ENCODE assay signal across 16 cellular contexts in the genomic region with DNA sequence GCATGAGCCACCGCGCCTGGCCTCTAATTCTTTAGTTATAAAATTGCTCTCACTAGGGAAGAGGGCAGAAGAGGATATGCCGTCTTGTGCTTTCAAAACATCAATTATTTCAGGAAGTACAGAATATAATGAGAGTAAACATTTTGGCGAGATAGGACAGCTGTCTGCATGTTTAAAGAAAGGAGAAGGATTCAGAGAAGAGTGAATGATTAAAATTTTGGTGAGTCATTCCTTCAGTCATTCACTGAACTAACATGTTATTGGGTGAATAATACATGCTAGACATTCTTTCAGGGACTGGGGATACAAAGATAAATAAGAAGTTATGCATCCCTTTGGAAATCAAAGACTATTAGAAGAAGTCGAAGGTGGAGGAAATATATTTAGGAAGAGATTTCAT.
"Had no signal": no experiment of that assay in that cellular context is flagged by ENCODE, and none has a peak within 500 bp of the region (broad histone marks: within the 10 kb centered on the region; RNA-seq: fewer than 3 reads in every experiment).

No MANE protein-coding gene starts in this region.

- ATAC-seq: sciatic nerve, WTC11 had no signal

- H3K27me3 Mint-ChIP-seq: activated CD4-positive, alpha-beta T cell treated with anti-CD3 and anti-CD28 coated beads, Interleukin-2, amount 10 ng/mL, durations not matched to agents 7 days and 5 days had no signal

- H3K4me1 Mint-ChIP-seq: activated CD4-positive, alpha-beta T cell treated with anti-CD3 and anti-CD28 coated beads, Interleukin-2, amount 10 ng/mL, durations not matched to agents 7 days and 5 days; nephron had no signal

- H3K4me1 ChIP-seq: breast epithelium, esophagus muscularis mucosa, transverse colon had no signal

- H3K4me3 Mint-ChIP-seq: activated CD4-positive, alpha-beta T cell treated with anti-CD3 and anti-CD28 coated beads, Interleukin-2, amount 10 ng/mL, durations not matched to agents 7 days and 5 days; nephron; WTC11 had no signal

- H3K36me3 Mint-ChIP-seq: WTC11 had no signal

- H3K4me3 ChIP-seq: breast epithelium, dorsolateral prefrontal cortex, esophagus muscularis mucosa, transverse colon had no signal

- DNase-seq: activated CD4-positive, alpha-beta T cell treated with anti-CD3 and anti-CD28 coated beads, Interleukin-2, amount 10 ng/mL, durations not matched to agents 7 days and 5 days; activated CD8-positive, alpha-beta memory T cell treated with anti-CD3 and anti-CD28 coated beads for 24 hours; activated naive CD4-positive, alpha-beta T cell treated with anti-CD3 and anti-CD28 coated beads, Interleukin-2, amount 50 U/mL, for 16 hours; dorsolateral prefrontal cortex; glutamatergic neuron; mammary epithelial cell; occipital lobe; stimulated activated naive CD4-positive, alpha-beta T cell; substantia nigra; transverse colon had no signal

- H3K36me3 ChIP-seq: breast epithelium, esophagus muscularis mucosa, transverse colon had no signal

- H3K9me3 ChIP-seq: breast epithelium, esophagus muscularis mucosa, transverse colon had no signal

- H3K27ac Mint-ChIP-seq: activated CD4-positive, alpha-beta T cell treated with anti-CD3 and anti-CD28 coated beads, Interleukin-2, amount 10 ng/mL, durations not matched to agents 7 days and 5 days; activated T-helper 2 cell treated with anti-CD3 and anti-CD28 coated beads, Interferon-gamma antibody, Interleukin-2, Interleukin-4, amounts not matched to agents 10 μg/mL and 5 μg/mL and 100 μg/mL, durations not matched to agents 14 hours and 24 hours and 36 hours; nephron; WTC11 had no signal

- H3K27me3 ChIP-seq: breast epithelium, esophagus muscularis mucosa, transverse colon had no signal

- H3K9me3 Mint-ChIP-seq: activated CD4-positive, alpha-beta T cell treated with anti-CD3 and anti-CD28 coated beads, Interleukin-2, amount 10 ng/mL, durations not matched to agents 7 days and 5 days; activated T-helper 2 cell treated with anti-CD3 and anti-CD28 coated beads, Interferon-gamma antibody, Interleukin-2, Interleukin-4, amounts not matched to agents 10 μg/mL and 5 μg/mL and 100 μg/mL, durations not matched to agents 14 hours and 24 hours and 36 hours; nephron; WTC11 had no signal

- H3K27ac ChIP-seq: breast epithelium, dorsolateral prefrontal cortex, esophagus muscularis mucosa, transverse colon had no signal
